Comparison of ENCODE assay signal across 11 cellular contexts in the genomic region with DNA sequence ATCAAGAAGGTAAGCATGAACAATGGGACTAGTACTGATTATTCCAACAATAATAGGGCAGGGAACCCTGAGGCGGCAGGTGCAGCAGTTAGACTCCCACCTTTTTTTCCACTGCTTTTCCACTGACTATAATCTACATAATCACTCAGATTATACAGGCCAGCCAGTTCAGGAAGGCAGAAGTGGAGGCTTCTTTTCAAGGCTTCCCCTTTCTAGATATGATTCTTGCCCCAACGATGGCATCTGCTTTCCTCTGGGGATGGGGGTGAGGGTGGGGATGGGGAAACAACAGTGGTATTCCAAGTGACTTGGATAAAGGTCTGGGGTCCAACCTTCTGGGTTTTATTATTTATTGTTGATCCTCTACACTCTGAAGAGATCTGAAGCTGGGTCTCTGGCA. TPM values are rescaled to one million over a fixed set of nuclear protein-coding genes. Genes with fewer than 3 reads are reported as not detected.
A peak's percentile ranks its signal among the peaks of the same experiment; 100 is the strongest.
DNase-seq lines count a peak whose midpoint lies in the region; ATAC-seq, FAIRE-seq and TF ChIP-seq lines count a peak whose summit lies in the region.
"Had no signal": no experiment of that assay in that cellular context is flagged by ENCODE, and none has a peak within 500 bp of the region (broad histone marks: within the 10 kb centered on the region; RNA-seq: fewer than 3 reads in every experiment).

No MANE protein-coding gene starts in this region.

- peaks cover 0 to 23% (median 0%) of the 10 kb centered on the region in 9 donors for H3K36me3 ChIP-seq in heart right ventricle
- H3K36me3 ChIP-seq in gastroesophageal sphincter = no peaks in the 10 kb centered on the region
- H3K36me3 ChIP-seq in urinary bladder (ENCODE audit: insufficient read depth) = no peaks in the 10 kb centered on the region

- no peak for FAIRE-seq in GM12892 (lab: Jason Lieb, UNC)

- peaks cover 0 to 40% (median 0%) of the 10 kb centered on the region in 9 donors for H3K4me1 ChIP-seq in heart right ventricle
- H3K4me1 ChIP-seq in gastroesophageal sphincter = no peaks in the 10 kb centered on the region
- H3K4me1 ChIP-seq in urinary bladder (ENCODE audit: insufficient read depth) = no peaks in the 10 kb centered on the region

- peak in 1 of 9 donors; percentile 2 for TF ChIP-seq CTCF in heart right ventricle (IDR thresholded peaks at IDR 0.05)
- TF ChIP-seq CTCF in NB4 (IDR thresholded peaks at IDR 0.05; ENCODE audit: low read depth, low read length) = no peak
- no peak for TF ChIP-seq CTCF in gastroesophageal sphincter (IDR thresholded peaks at IDR 0.05)

- H3K4me3 ChIP-seq in heart right ventricle = peak overlapping the region in 8 of 10 donors; percentile 7 to 68 (median 34)
- H3K4me3 ChIP-seq in NB4 (ENCODE audit: low read depth, low read length) = peak overlapping the region; percentile 88
- H3K4me3 ChIP-seq in gastroesophageal sphincter = peak overlapping the region in 1 of 2 donors; percentile 38
- peak overlapping the region; percentile 28 for H3K4me3 ChIP-seq in urinary bladder (ENCODE audit: low read depth, low read length)

- H3K27me3 ChIP-seq in heart right ventricle (peaks cover 0 to 4% (median 0%) of the 10 kb centered on the region in 7 donors), gastroesophageal sphincter (no peaks in the 10 kb centered on the region)

- WGBS in heart right ventricle, 2 donors = 52 to 71% methylated on average over 2 of the region's 2 CpGs
- WGBS in gastroesophageal sphincter (ENCODE audit: low coverage in 1 of 2), 2 donors = 71 to 84% methylated on average over 1 to 2 of the region's 2 CpGs
- 76% methylated on average over 2 of the region's 2 CpGs for WGBS in urinary bladder

- DNase-seq in heart right ventricle = no peak
- DNase-seq in left ventricle myocardium superior = no peak
- DNase-seq in NB4 (ENCODE audit: low read depth) = no peak
- no peak for DNase-seq in effector CD8-positive, alpha-beta T cell (lab: John Stamatoyannopoulos, UW)
- no peak for DNase-seq in Ammon's horn (ENCODE audit: low spot score)
- no peak for DNase-seq in GM12892 (ENCODE audit: insufficient read length)
- DNase-seq: Calu3, NCI-H524 treated with DMSO at 0.1 percent for 48 hours had no signal

- H3K27ac ChIP-seq in heart right ventricle (peak overlapping the region in 4 of 10 donors; percentile 16 to 91 (median 32)), gastroesophageal sphincter (peak overlapping the region in 3 of 4 donors; percentile 10 to 51 (median 11)), urinary bladder (ENCODE audit: low read depth) (no peak overlapping the region)

- TF ChIP-seq POLR2A in NB4 (IDR thresholded peaks at IDR 0.05; ENCODE audit: extremely low read depth, insufficient read length) (no peak), gastroesophageal sphincter (IDR thresholded peaks at IDR 0.05) (no peak), GM12892 (IDR thresholded peaks at IDR 0.05; ENCODE audit: low read depth, low read length) (no peak)

- H3K9me3 ChIP-seq in heart right ventricle = no peaks in the 10 kb centered on the region
- H3K9me3 ChIP-seq in gastroesophageal sphincter = no peaks in the 10 kb centered on the region

- no peak for TF ChIP-seq EP300 in gastroesophageal sphincter (IDR thresholded peaks at IDR 0.05)

- ATAC-seq in heart right ventricle (peak in 3 of 8 donors; percentile 11 to 50 (median 13)), left ventricle myocardium superior (no peak), gastroesophageal sphincter (no peak)

- intact Hi-C loops in heart right ventricle (cut with DNase I) (no loop called here), left ventricle myocardium superior (cut with micrococcal nuclease) (no loop called here)

RNA-seq across cellular contexts. Expression of a gene that starts 0.3 kb away (rescaled TPM):
- total RNA-seq in heart right ventricle (10 to 100 TPM in 2 of 10 donors, 1 to 10 TPM in 8; 1.4 to 33.8 (median 2.7) TPM), left ventricle myocardium superior (7.8 TPM), gastroesophageal sphincter (10 to 100 TPM in 3 of 4 donors, 1 to 10 TPM in 1; 5.9 to 19.9 (median 13.8) TPM), urinary bladder (31.2 TPM)
- polyA plus RNA-seq in heart right ventricle (1 to 10 TPM; 1.7 to 2.3 TPM), urinary bladder (45.5 TPM)
- 91.9 TPM for polyA plus RNA-seq in GM12892 (2012; ENCODE audit: missing spikeins)
- total RNA-seq: Calu3 had no signal

RNA-seq across cellular contexts. Expression of a gene that starts 24.5 kb away (rescaled TPM):
- total RNA-seq in heart right ventricle (under 1 TPM in 2 of 10 donors, not detected in 8; 0.38 to 0.65 TPM), left ventricle myocardium superior (not detected), gastroesophageal sphincter (1 to 10 TPM in 1 of 4 donors, not detected in 3; 1.0 TPM), urinary bladder (not detected)
- polyA plus RNA-seq in heart right ventricle (under 1 TPM in 1 of 2 donors, not detected in 1; 0.07 TPM), urinary bladder (0.30 TPM)
- polyA plus RNA-seq in GM12892 (2012; ENCODE audit: missing spikeins) = 119 TPM
- total RNA-seq: temporal lobe had no signal

RNA-seq across cellular contexts. Expression of a gene that starts 51.5 kb away (rescaled TPM):
- total RNA-seq in heart right ventricle = 1 to 10 TPM in 8 of 10 donors, under 1 TPM in 2; 0.79 to 8.1 (median 1.9) TPM
- 1 to 10 TPM; 4.7 to 5.3 TPM for polyA plus RNA-seq in heart right ventricle
- 2.8 TPM for total RNA-seq in left ventricle myocardium superior
- total RNA-seq in gastroesophageal sphincter = 10 to 100 TPM in 2 of 4 donors, 1 to 10 TPM in 2; 6.3 to 25.4 (median 11.7) TPM
- total RNA-seq in urinary bladder = 4.4 TPM
- 11.0 TPM for polyA plus RNA-seq in urinary bladder
- polyA plus RNA-seq in GM12892 (2012; ENCODE audit: missing spikeins) = 3.9 TPM
- total RNA-seq: Calu3 had no signal
